ENCODE assay signal across 12 cellular contexts in the genomic region with DNA sequence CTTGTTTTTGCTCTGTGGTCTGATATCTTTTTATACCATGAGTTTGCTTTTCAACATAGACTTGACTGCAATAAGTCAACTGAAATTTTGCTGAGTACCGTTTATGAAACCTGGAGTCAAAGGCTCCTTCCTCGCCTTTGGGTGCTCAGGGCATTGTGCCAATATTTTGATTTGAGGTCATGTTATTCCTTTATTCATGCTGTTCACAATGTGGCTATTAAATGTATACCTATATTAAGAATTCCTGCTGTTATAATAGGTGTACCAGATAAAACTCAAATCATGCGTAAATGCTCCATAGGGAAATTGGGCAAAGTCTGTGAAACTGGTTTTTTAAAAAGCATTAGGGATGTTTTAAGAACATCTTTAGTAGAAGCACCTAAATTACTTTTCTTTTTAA.
DNase-seq lines count a peak whose midpoint lies in the region; ATAC-seq and TF ChIP-seq lines count a peak whose summit lies in the region.
"Had no signal": no experiment of that assay in that cellular context is flagged by ENCODE, and none has a peak within 500 bp of the region (broad histone marks: within the 10 kb centered on the region; RNA-seq: fewer than 3 reads in every experiment).

No MANE protein-coding gene starts in this region.

- H3K4me3 ChIP-seq in upper lobe of right lung = no peak overlapping the region
- H3K4me3 ChIP-seq: HAP-1 had no signal

- ATAC-seq in upper lobe of right lung = no peak
- ATAC-seq: CD8-positive, alpha-beta T cell had no signal

- no peaks in the 10 kb centered on the region for H3K27me3 ChIP-seq in upper lobe of right lung

- intact Hi-C loops in upper lobe of right lung (cut with DNase I) = no loop called here

- no peaks in the 10 kb centered on the region for H3K4me1 ChIP-seq in upper lobe of right lung
- H3K4me1 ChIP-seq: Caco-2 had no signal

- TF ChIP-seq CTCF in upper lobe of right lung (IDR thresholded peaks at IDR 0.05) = no peak

- DNase-seq in NCI-H2081 (lab: John Stamatoyannopoulos, UW) (peak; percentile 14 to 38), NCI-H2081 treated with DMSO at 0.1 percent for 48 hours (lab: John Stamatoyannopoulos, UW) (no peak), NCI-H146 treated with DMSO at 0.1 percent for 48 hours (lab: John Stamatoyannopoulos, UW; ENCODE audit: unreplicated experiment) (peak; percentile 57), NCI-H748 treated with DMSO at 0.1 percent for 48 hours (lab: John Stamatoyannopoulos, UW) (peak; percentile 85), upper lobe of right lung (no peak), DMS53 treated with DMSO at 0.1 percent for 48 hours (lab: John Stamatoyannopoulos, UW; ENCODE audit: unreplicated experiment) (no peak), HT-29 (ENCODE audit: low spot score) (no peak)
- DNase-seq: Caco-2; CD8-positive, alpha-beta T cell; GF-D8 had no signal

- H3K9me3 ChIP-seq in upper lobe of right lung = no peaks in the 10 kb centered on the region
- H3K9me3 ChIP-seq: Caco-2, HAP-1 had no signal

- H3K36me3 ChIP-seq in upper lobe of right lung = no peaks in the 10 kb centered on the region
- H3K36me3 ChIP-seq: HAP-1 had no signal

- H3K27ac ChIP-seq in upper lobe of right lung = no peak overlapping the region
- H3K27ac ChIP-seq: 22Rv1 had no signal

Comparison
In these comparisons a context has a peak if more than half of its experiments do, and no peak if none do; other contexts are left out.
1. DNase-seq: peak in NCI-H2081 (2 of 2), NCI-H146 treated with DMSO at 0.1 percent for 48 hours (single experiment) and NCI-H748 treated with DMSO at 0.1 percent for 48 hours (single experiment); none in NCI-H2081 treated with DMSO at 0.1 percent for 48 hours (single experiment), upper lobe of right lung (single experiment), DMS53 treated with DMSO at 0.1 percent for 48 hours (single experiment) and HT-29 (single experiment).